14 cellular contexts compared by ENCODE assay signal in the genomic region with DNA sequence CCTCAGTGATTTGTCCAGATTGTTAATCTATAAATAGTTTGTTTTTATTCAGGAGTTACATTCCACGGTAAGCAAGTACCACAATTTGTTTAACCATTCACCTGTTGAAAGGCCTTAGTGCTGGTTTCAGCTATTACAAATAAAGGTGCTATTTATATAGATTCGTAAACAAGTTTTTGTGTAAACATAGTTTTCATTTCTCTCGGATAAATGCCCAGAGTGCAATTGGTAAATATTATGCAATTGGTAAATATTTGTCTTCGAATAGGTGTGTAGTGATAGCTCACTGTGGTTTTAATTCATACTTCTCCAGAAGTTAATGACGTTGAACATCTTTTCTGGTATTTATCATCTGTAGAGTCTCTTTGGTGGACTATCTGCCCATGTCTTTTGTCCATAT.
"Had no signal": no experiment of that assay in that cellular context is flagged by ENCODE, and none has a peak within 500 bp of the region (broad histone marks: within the 10 kb centered on the region; RNA-seq: fewer than 3 reads in every experiment).

No MANE protein-coding gene starts in this region.

- H3K4me3 ChIP-seq: body of pancreas, hepatocyte, smooth muscle cell, tibial artery, vagina had no signal

- ATAC-seq: body of pancreas; effector memory CD8-positive, alpha-beta T cell; naive thymus-derived CD4-positive, alpha-beta T cell; right cardiac atrium; stimulated activated memory B cell treated with anti-CD40 and anti-IgM and Interleukin-4, amounts not matched to agents 10 μg/mL and 1 μg/mL and 100 μg/mL, for 72 hours had no signal

- DNase-seq: activated B cell treated with CpG ODN at 0.5 μM for 24 hours; activated CD4-positive, alpha-beta T cell treated with anti-CD3 and anti-CD28 coated beads, Interleukin-2, amount 50 U/mL, for 1 hour; body of pancreas; effector memory CD8-positive, alpha-beta T cell; erythroblast; naive thymus-derived CD4-positive, alpha-beta T cell; posterior cingulate gyrus; right cardiac atrium; tibial artery had no signal

- H3K4me2 ChIP-seq: hepatocyte, smooth muscle cell had no signal

- H3K79me2 ChIP-seq: hepatocyte had no signal

- H3K36me3 ChIP-seq: neutrophil, tibial artery, vagina had no signal

- H3K9me3 ChIP-seq: body of pancreas, neutrophil, tibial artery, vagina had no signal

- H3K4me1 ChIP-seq: vagina had no signal

- H2AFZ ChIP-seq: hepatocyte had no signal

- H3K27ac ChIP-seq: body of pancreas, hepatocyte, neutrophil, vagina had no signal

- H3K27me3 ChIP-seq: body of pancreas, hepatocyte, tibial artery, vagina had no signal
